In the genomic region with DNA sequence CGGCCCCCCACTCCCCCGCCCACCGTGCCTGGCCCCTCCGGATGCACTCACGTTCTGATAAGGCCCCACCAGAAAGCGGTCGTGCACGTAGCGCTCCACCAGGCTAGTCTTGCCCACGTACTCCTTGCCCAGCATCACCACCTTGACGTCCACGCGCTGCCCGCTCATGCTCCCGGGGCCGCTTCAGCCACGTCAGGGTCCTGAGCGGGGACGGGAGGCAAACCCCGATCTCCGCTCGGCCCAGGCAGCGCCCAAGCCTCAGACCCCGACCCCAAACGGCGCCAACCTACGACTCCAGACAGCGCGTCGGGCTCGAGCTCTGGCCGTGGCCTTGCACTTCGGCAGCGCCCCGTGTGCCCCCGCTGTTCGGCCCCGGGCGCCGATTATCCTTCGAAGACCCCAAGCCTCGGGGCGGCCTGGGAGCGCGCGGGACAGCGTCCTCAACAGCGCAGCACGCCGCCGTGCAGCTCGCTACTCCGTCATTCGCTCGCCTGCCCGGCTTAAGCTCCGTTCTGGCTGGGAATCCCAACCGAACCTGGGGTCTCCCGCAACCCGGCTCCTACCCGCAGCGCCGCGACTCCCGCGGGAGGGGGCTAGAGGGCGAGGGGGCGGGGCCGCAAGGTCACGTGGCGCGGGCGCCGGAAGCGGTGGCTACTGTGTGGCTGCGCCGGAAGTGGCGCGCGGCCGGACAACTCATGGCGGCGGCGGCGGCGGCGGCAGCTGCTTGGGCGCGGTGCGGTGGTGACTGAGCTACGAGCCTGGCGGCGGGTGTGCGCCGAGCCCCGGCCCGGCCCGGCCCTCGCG, we compare ENCODE assay signal across 1 cellular context.
A peak's percentile ranks its signal among the peaks of the same experiment; 100 is the strongest.
TF ChIP-seq lines count a peak whose summit lies in the region.

Gene PRELID1, plus strand, starts transcription at position 679 of the 804 bp plus-strand sequence. CDS start 187 bp downstream, outside the sequence.
Gene RAB24, minus strand, starts transcription at position 599 of the 804 bp plus-strand sequence. Its CDS starts 431 bp downstream, at position 168.

TF ChIP-seq in K562, 482 proteins besides CTCF, POLR2A, EP300 and RAD21 (continued from another document):
- TF ChIP-seq ZBTB40 (IDR thresholded peaks at IDR 0.05) (peak; percentile 93), ZBTB40 (CRISPR knock-in tag; IDR thresholded peaks at IDR 0.05) (peak; percentile 52; the same call in 1 of the 2 replicates), ZNF584 (CRISPR knock-in tag; IDR thresholded peaks at IDR 0.05; ENCODE audit: low read depth) (no peak), ETV5 (CRISPR knock-in tag; IDR thresholded peaks at IDR 0.05; ENCODE audit: low read depth) (peak; percentile 50; the same call in 1 of the 2 replicates), VEZF1 (CRISPR knock-in tag; IDR thresholded peaks at IDR 0.05) (peak; percentile 90), CTBP1 (IDR thresholded peaks at IDR 0.05; ENCODE audit: borderline replicate concordance) (peak; percentile 53), ELF4 (CRISPR knock-in tag; IDR thresholded peaks at IDR 0.05) (0 out of 2 replicates have a peak, but pooled peaks have one; percentile 23), TBP (optimal IDR thresholded peaks at IDR 0.05; ENCODE audit: low read depth, low read length) (peak; percentile 38), ELF2 (CRISPR knock-in tag; IDR thresholded peaks at IDR 0.05) (peak; percentile 81; the same call in 1 of the 2 replicates), NRF1 (conservative IDR thresholded peaks at IDR 0.05 in 1 of 2, IDR thresholded peaks at IDR 0.05 in 1 of 2) (peak; percentile 61 to 66), HMGN3 (IDR thresholded peaks at IDR 0.05; ENCODE audit: borderline replicate concordance, extremely low read depth, insufficient read length, low read depth, low read length) (peak; percentile 64), CHD2 (IDR thresholded peaks at IDR 0.05; ENCODE audit: low read depth, low read length) (0 out of 2 replicates have a peak, but pooled peaks have one; percentile 14), NONO (IDR thresholded peaks at IDR 0.05; ENCODE audit: low read depth in 2 of 2, low read length in 1 of 2) (peak in 1 of 2 experiments; percentile 77; a peak in 1 of 4 replicates), ARID2 (IDR thresholded peaks at IDR 0.05) (0 out of 2 replicates have a peak, but pooled peaks have one; percentile 14), ETS1 (conservative IDR thresholded peaks at IDR 0.05; ENCODE audit: control insufficient read depth, low read depth, low read length) (peak; percentile 74; the same call in 1 of the 2 replicates), MTA1 (IDR thresholded peaks at IDR 0.05; ENCODE audit: borderline replicate concordance) (peak; percentile 50; the same call in 1 of the 2 replicates), CBFA2T2 (conservative IDR thresholded peaks at IDR 0.05) (peak; percentile 62), FOXM1 (IDR thresholded peaks at IDR 0.05; ENCODE audit: low read depth) (no peak), FOXM1 (CRISPR knock-in tag; IDR thresholded peaks at IDR 0.05; ENCODE audit: low read depth) (peak; percentile 84; the same call in 1 of the 2 replicates)
- TF ChIP-seq, protein P1, sequence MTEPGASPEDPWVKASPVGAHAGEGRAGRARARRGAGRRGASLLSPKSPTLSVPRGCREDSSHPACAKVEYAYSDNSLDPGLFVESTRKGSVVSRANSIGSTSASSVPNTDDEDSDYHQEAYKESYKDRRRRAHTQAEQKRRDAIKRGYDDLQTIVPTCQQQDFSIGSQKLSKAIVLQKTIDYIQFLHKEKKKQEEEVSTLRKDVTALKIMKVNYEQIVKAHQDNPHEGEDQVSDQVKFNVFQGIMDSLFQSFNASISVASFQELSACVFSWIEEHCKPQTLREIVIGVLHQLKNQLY (CRISPR knock-in tag; conservative IDR thresholded peaks at IDR 0.05): 0 out of 4 replicates have a peak, but pooled peaks of 1 of the 2 experiments have one; percentile 41
